In the genomic region with DNA sequence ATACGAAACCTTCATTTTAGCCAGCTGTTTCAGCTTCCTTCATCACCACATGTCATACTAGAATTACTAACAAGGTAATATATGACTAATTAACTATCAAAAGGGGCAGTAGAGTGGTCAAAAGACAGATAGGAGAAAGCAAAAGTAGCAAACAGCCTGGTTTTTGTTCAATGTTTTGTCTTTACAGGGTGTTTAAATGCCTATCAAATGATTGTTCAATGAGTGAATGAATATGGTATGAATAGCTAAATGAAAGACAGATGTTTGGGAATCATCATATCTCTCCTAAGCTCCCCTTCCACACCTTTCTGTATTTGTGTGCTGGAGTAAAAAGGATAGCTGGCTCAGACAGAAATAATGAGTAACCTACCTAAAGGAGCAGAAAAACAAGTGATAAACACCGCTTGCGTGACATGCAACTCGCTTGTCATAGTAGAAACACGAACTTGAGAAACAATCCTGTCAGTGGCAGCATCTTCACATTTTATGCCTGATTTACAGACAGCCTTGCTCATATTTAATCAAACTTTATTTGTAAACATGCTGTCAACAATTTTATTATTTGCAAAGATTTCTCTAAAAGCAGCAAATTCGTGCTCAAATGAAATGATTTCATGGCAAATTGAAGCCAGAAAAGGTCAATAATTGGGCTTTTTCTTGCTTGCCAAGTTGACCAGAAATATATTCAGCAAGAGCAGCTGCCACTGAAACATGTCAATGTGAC, we compare ENCODE assay signal across 18 cellular contexts. TPM values are rescaled to one million over a fixed set of nuclear protein-coding genes. Genes with fewer than 3 reads are reported as not detected.
DNase-seq lines count a peak whose midpoint lies in the region; ATAC-seq and TF ChIP-seq lines count a peak whose summit lies in the region.
"Had no signal": no experiment of that assay in that cellular context is flagged by ENCODE, and none has a peak within 500 bp of the region (broad histone marks: within the 10 kb centered on the region; RNA-seq: fewer than 3 reads in every experiment).

No MANE protein-coding gene starts in this region.

- H3K4me1 ChIP-seq in GM23248 (ENCODE audit: insufficient read depth) (peaks cover 36% of the 10 kb centered on the region), mesenchymal stem cell (ENCODE audit: control insufficient read depth, insufficient read depth, low read depth, low read length) (no peaks in the 10 kb centered on the region), thyroid gland (no peaks in the 10 kb centered on the region), trophoblast cell (ENCODE audit: control insufficient read depth in 1 of 2, insufficient read depth in 2 of 2, low read length in 2 of 2) (no peaks in the 10 kb centered on the region)
- H3K4me1 ChIP-seq: ascending aorta, Peyer's patch, sigmoid colon had no signal

- H4K8ac ChIP-seq in mesenchymal stem cell (ENCODE audit: low read length) (no peak overlapping the region), trophoblast cell (ENCODE audit: low read depth, low read length) (no peak overlapping the region)

- ATAC-seq in GM18520 (IDR thresholded peaks at IDR 0.05; ENCODE audit: unreplicated experiment) (peak; percentile 93), HG03439 (IDR thresholded peaks at IDR 0.05; ENCODE audit: unreplicated experiment) (peak; percentile 56)
- ATAC-seq: activated T-cell treated with anti-CD3 and anti-CD28 coated beads, Interleukin-2, amount 50 U/mL, for 4 hours; left cardiac atrium; naive thymus-derived CD8-positive, alpha-beta T cell had no signal

- H2AFZ ChIP-seq in GM23248 (0 out of 2 replicates have a peak overlapping the region, but pooled peaks have one; percentile 22), mesenchymal stem cell (ENCODE audit: low read depth, low read length) (no peak overlapping the region), trophoblast cell (ENCODE audit: insufficient read depth, low read length, poor library complexity) (no peak overlapping the region)

- no peaks in the 10 kb centered on the region for H3K9me3 ChIP-seq in GM23248 (ENCODE audit: low read depth)
- no peaks in the 10 kb centered on the region for H3K9me3 ChIP-seq in mesenchymal stem cell (ENCODE audit: control insufficient read depth, low read length)
- H3K9me3 ChIP-seq in thyroid gland: no peaks in the 10 kb centered on the region
- no peaks in the 10 kb centered on the region for H3K9me3 ChIP-seq in trophoblast cell (ENCODE audit: insufficient read depth, low read depth, low read length)
- H3K9me3 ChIP-seq: ascending aorta, Peyer's patch, sigmoid colon had no signal

- no peak overlapping the region for H4K12ac ChIP-seq in trophoblast cell (ENCODE audit: low read depth, low read length)

- intact Hi-C loops in thyroid gland (cut with DNase I): no loop called here

- WGBS in GM23248 (ENCODE audit: low coverage in 1 of 2, low lambda C conversion rate in 2 of 2, missing lambda C conversion rate in 2 of 2), 2 experiments: 2 to 12% methylated on average over 6 of the region's 6 CpGs
- WGBS in mesenchymal stem cell: 82% methylated on average over 5 of the region's 6 CpGs
- WGBS in thyroid gland, 2 donors: 87 to 88% methylated on average over 6 of the region's 6 CpGs
- no CpG with 5 or more reads among the region's 6 CpGs for WGBS in trophoblast cell (ENCODE audit: extremely low coverage, insufficient coverage, insufficient read length)

- no peak overlapping the region for H3K14ac ChIP-seq in mesenchymal stem cell (ENCODE audit: low read length in 2 of 2)
- no peak overlapping the region for H3K14ac ChIP-seq in trophoblast cell (ENCODE audit: low read length)

- H3K27ac ChIP-seq in GM23248: peak overlapping the region; percentile 72
- peak overlapping the region; percentile 2 for H3K27ac ChIP-seq in mesenchymal stem cell (ENCODE audit: low read length, poor library complexity, severe bottlenecking)
- no peak overlapping the region for H3K27ac ChIP-seq in thyroid gland
- no peak overlapping the region for H3K27ac ChIP-seq in trophoblast cell (ENCODE audit: low read depth, low read length)
- H3K27ac ChIP-seq: ascending aorta, Peyer's patch, sigmoid colon had no signal

- H3K79me1 ChIP-seq in mesenchymal stem cell (replicated peaks; ENCODE audit: low read length, poor library complexity, severe bottlenecking) (no peaks in the 10 kb centered on the region), trophoblast cell (ENCODE audit: low read length) (no peaks in the 10 kb centered on the region)

- DNase-seq in GM23248 (peak; percentile 86), mesenchymal stem cell (no peak), C1 segment of cervical spinal cord (lab: John Stamatoyannopoulos, UW) (no peak), thyroid gland (no peak), trophoblast cell (no peak), NCI-H524 treated with DMSO at 0.1 percent for 48 hours (lab: John Stamatoyannopoulos, UW) (no peak)
- DNase-seq: activated CD4-positive, alpha-beta T cell treated with anti-CD3 and anti-CD28 coated beads for 1 hour; activated T-cell treated with anti-CD3 and anti-CD28 coated beads, Interleukin-2, amount 50 U/mL, for 4 hours; CD4-positive, alpha-beta T cell; left cardiac atrium; naive thymus-derived CD8-positive, alpha-beta T cell; Peyer's patch; sigmoid colon had no signal

- H3F3A ChIP-seq in GM23248 (ENCODE audit: insufficient read depth): peaks cover 38% of the 10 kb centered on the region

- H2BK12ac ChIP-seq in mesenchymal stem cell (ENCODE audit: low read length in 2 of 2) (no peak overlapping the region), trophoblast cell (ENCODE audit: low read length) (no peak overlapping the region)

- H2BK120ac ChIP-seq in mesenchymal stem cell (ENCODE audit: low read depth, low read length) (no peak overlapping the region), trophoblast cell (ENCODE audit: insufficient read depth, low read length, poor library complexity) (no peak overlapping the region)

- H3K9ac ChIP-seq in GM23248: peak overlapping the region; percentile 47
- peak overlapping the region; percentile 83 for H3K9ac ChIP-seq in mesenchymal stem cell (ENCODE audit: low read length)
- no peak overlapping the region for H3K9ac ChIP-seq in trophoblast cell (ENCODE audit: low read length)

- H3K36me3 ChIP-seq in GM23248 (ENCODE audit: low read depth): no peaks in the 10 kb centered on the region
- H3K36me3 ChIP-seq in mesenchymal stem cell (ENCODE audit: control insufficient read depth in 1 of 2, insufficient read depth in 2 of 2, low read depth in 1 of 2, low read length in 2 of 2): no peaks in the 10 kb centered on the region
- no peaks in the 10 kb centered on the region for H3K36me3 ChIP-seq in thyroid gland
- no peaks in the 10 kb centered on the region for H3K36me3 ChIP-seq in trophoblast cell (ENCODE audit: control insufficient read depth in 1 of 2, insufficient read depth in 2 of 2, low read length in 2 of 2)
- H3K36me3 ChIP-seq: ascending aorta, Peyer's patch had no signal

- no peak overlapping the region for H2BK5ac ChIP-seq in mesenchymal stem cell (ENCODE audit: low read depth, low read length, poor library complexity, severe bottlenecking)
- H2BK5ac ChIP-seq in trophoblast cell (ENCODE audit: low read depth, low read length, poor library complexity): no peak overlapping the region

- H3K18ac ChIP-seq in mesenchymal stem cell (ENCODE audit: low read depth in 1 of 2, low read length in 2 of 2) (no peak overlapping the region), trophoblast cell (ENCODE audit: low read length) (no peak overlapping the region)

- no peak for TF ChIP-seq CTCF in thyroid gland (IDR thresholded peaks at IDR 0.05)

- H3K79me2 ChIP-seq in GM23248 (ENCODE audit: insufficient read depth) (no peaks in the 10 kb centered on the region), trophoblast cell (ENCODE audit: control insufficient read depth, insufficient read depth, low read length, poor library complexity) (no peaks in the 10 kb centered on the region)

- TF ChIP-seq POLR2A in thyroid gland (IDR thresholded peaks at IDR 0.05): no peak

- no peak overlapping the region for H4K91ac ChIP-seq in mesenchymal stem cell (ENCODE audit: low read length)
- no peak overlapping the region for H4K91ac ChIP-seq in trophoblast cell (ENCODE audit: low read depth, low read length)

- in situ Hi-C loops in GM23248 (cut with MboI): no loop called here

- H3K4me2 ChIP-seq in GM23248 (ENCODE audit: unreplicated experiment) (peak overlapping the region; percentile 72), mesenchymal stem cell (ENCODE audit: low read length, poor library complexity, severe bottlenecking) (no peak overlapping the region), trophoblast cell (ENCODE audit: low read length) (no peak overlapping the region)

- H2AK5ac ChIP-seq in mesenchymal stem cell (ENCODE audit: low read length, severe bottlenecking): no peak overlapping the region
- no peak overlapping the region for H2AK5ac ChIP-seq in trophoblast cell (ENCODE audit: low read length)

- no peak overlapping the region for H2BK15ac ChIP-seq in mesenchymal stem cell (ENCODE audit: low read depth, poor library complexity, severe bottlenecking)

- no peaks in the 10 kb centered on the region for H3K27me3 ChIP-seq in GM23248 (replicated peaks; ENCODE audit: insufficient read depth)
- no peaks in the 10 kb centered on the region for H3K27me3 ChIP-seq in mesenchymal stem cell (ENCODE audit: control insufficient read depth in 1 of 2, insufficient read depth in 1 of 2, low read length in 2 of 2)
- H3K27me3 ChIP-seq in thyroid gland: no peaks in the 10 kb centered on the region
- no peaks in the 10 kb centered on the region for H3K27me3 ChIP-seq in trophoblast cell (ENCODE audit: insufficient read depth, low read length)
- H3K27me3 ChIP-seq: ascending aorta, Peyer's patch, sigmoid colon had no signal

- H3K4me3 ChIP-seq in GM23248: peak overlapping the region; percentile 54
- H3K4me3 ChIP-seq in mesenchymal stem cell (ENCODE audit: insufficient read depth in 1 of 2, low read depth in 1 of 2, low read length in 2 of 2): peak overlapping the region in 1 of 2 experiments; percentile 71
- H3K4me3 ChIP-seq in thyroid gland (replicated peaks in 1 of 3): no peak overlapping the region
- no peak overlapping the region for H3K4me3 ChIP-seq in trophoblast cell (ENCODE audit: low read depth, low read length)
- H3K4me3 ChIP-seq: ascending aorta, Peyer's patch, sigmoid colon had no signal

- no peaks in the 10 kb centered on the region for H3K9me2 ChIP-seq in GM23248 (ENCODE audit: insufficient read depth)

- H4K20me1 ChIP-seq in GM23248 (ENCODE audit: insufficient read depth): no peaks in the 10 kb centered on the region

- H3K4ac ChIP-seq in mesenchymal stem cell (ENCODE audit: low read depth in 1 of 2, low read length in 2 of 2) (no peak overlapping the region), trophoblast cell (ENCODE audit: low read depth, low read length) (no peak overlapping the region)

- H3K23ac ChIP-seq in mesenchymal stem cell (ENCODE audit: low read length in 2 of 2) (no peak overlapping the region), trophoblast cell (ENCODE audit: low read length) (no peak overlapping the region)

RNA-seq across cellular contexts. Expression of gene ABCC9, which starts 34.1 kb away (rescaled TPM):
- 41.7 and 44.3 TPM in 2 replicates for total RNA-seq in GM23248 (2014; rRNA removed; shearing (Covaris generic))
- 12.7 and 14.2 TPM in 2 replicates for polyA plus RNA-seq in GM23248 (2016; fragmentation: Nextera tagmentation; extraction: Ambion mirVana)
- polyA plus RNA-seq in mesenchymal stem cell (2013, experiment 1 of 2): 0.01 TPM
- 0.01 TPM for polyA plus RNA-seq in mesenchymal stem cell (2013, experiment 2 of 2)
- 10 to 100 TPM; 10.5 to 46.8 (median 26.0) TPM for total RNA-seq in thyroid gland
- 0.01 and 0.07 TPM in 2 replicates for polyA plus RNA-seq in trophoblast cell (2013)
- total RNA-seq: CD4-positive, alpha-beta T cell; dermis microvascular lymphatic vessel endothelial cell; naive thymus-derived CD8-positive, alpha-beta T cell; T-helper 1 cell treated with Interleukin-12 subunit alpha and Interleukin-12 subunit beta and Interleukin-4 antibody, amounts not matched to agents 30 ng/mL and 1 ng/mL, for 36 hours had no signal
- polyA plus RNA-seq: naive thymus-derived CD8-positive, alpha-beta T cell had no signal

Comparison
In these comparisons a context has a peak if more than half of its experiments do, and no peak if none do; other contexts are left out.
1. H3K27ac ChIP-seq: peak in GM23248 (single experiment) and mesenchymal stem cell (single experiment); none in thyroid gland (0 of 3) and trophoblast cell (single experiment).